1 cellular context compared by ENCODE assay signal in genomic region chrX:131633285-131633917, GRCh38.
TF ChIP-seq lines count a peak whose summit lies in the region.

No MANE protein-coding gene starts in this region.

TF ChIP-seq in K562, 482 proteins besides CTCF, POLR2A, EP300 and RAD21 (continued from another document):
- TF ChIP-seq, protein P1, sequence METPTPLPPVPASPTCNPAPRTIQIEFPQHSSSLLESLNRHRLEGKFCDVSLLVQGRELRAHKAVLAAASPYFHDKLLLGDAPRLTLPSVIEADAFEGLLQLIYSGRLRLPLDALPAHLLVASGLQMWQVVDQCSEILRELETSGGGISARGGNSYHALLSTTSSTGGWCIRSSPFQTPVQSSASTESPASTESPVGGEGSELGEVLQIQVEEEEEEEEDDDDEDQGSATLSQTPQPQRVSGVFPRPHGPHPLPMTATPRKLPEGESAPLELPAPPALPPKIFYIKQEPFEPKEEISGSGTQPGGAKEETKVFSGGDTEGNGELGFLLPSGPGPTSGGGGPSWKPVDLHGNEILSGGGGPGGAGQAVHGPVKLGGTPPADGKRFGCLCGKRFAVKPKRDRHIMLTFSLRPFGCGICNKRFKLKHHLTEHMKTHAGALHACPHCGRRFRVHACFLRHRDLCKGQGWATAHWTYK (CRISPR knock-in tag; IDR thresholded peaks at IDR 0.05) = no peak
- TF ChIP-seq ZFPM2 (CRISPR knock-in tag; IDR thresholded peaks at IDR 0.05) = no peak
- no peak for TF ChIP-seq PCBP2 (IDR thresholded peaks at IDR 0.05; ENCODE audit: low read depth, low read length, poor library complexity, severe bottlenecking)
- TF ChIP-seq ZNF695 (CRISPR knock-in tag; IDR thresholded peaks at IDR 0.05) = no peak
- TF ChIP-seq RBM25 (IDR thresholded peaks at IDR 0.05; ENCODE audit: low read depth, low read length, severe bottlenecking) = no peak
- TF ChIP-seq MEIS2 (IDR thresholded peaks at IDR 0.05; ENCODE audit: partially characterized antibody) = no peak
- TF ChIP-seq HDAC1 (IDR thresholded peaks at IDR 0.05) = no peak
- no peak for TF ChIP-seq ZBTB49 (CRISPR knock-in tag; IDR thresholded peaks at IDR 0.05; ENCODE audit: borderline replicate concordance)
- TF ChIP-seq STAG1 (CRISPR knock-in tag; IDR thresholded peaks at IDR 0.05; ENCODE audit: borderline replicate concordance) = peak; percentile 77; the same call in 1 of the 2 replicates
- TF ChIP-seq, protein P2, sequence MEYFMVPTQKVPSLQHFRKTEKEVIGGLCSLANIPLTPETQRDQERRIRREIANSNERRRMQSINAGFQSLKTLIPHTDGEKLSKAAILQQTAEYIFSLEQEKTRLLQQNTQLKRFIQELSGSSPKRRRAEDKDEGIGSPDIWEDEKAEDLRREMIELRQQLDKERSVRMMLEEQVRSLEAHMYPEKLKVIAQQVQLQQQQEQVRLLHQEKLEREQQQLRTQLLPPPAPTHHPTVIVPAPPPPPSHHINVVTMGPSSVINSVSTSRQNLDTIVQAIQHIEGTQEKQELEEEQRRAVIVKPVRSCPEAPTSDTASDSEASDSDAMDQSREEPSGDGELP (CRISPR knock-in tag; IDR thresholded peaks at IDR 0.05; ENCODE audit: borderline replicate concordance) = no peak
- no peak for TF ChIP-seq PATZ1 (CRISPR knock-in tag; IDR thresholded peaks at IDR 0.05; ENCODE audit: borderline replicate concordance)
- TF ChIP-seq MED1 (CRISPR knock-in tag; IDR thresholded peaks at IDR 0.05; ENCODE audit: borderline replicate concordance) = no peak
- TF ChIP-seq SRSF9 (IDR thresholded peaks at IDR 0.05; ENCODE audit: borderline replicate concordance, low read depth, low read length) = no peak
- no peak for TF ChIP-seq KAT8 (IDR thresholded peaks at IDR 0.05; ENCODE audit: low read depth)
- TF ChIP-seq, protein P3, sequence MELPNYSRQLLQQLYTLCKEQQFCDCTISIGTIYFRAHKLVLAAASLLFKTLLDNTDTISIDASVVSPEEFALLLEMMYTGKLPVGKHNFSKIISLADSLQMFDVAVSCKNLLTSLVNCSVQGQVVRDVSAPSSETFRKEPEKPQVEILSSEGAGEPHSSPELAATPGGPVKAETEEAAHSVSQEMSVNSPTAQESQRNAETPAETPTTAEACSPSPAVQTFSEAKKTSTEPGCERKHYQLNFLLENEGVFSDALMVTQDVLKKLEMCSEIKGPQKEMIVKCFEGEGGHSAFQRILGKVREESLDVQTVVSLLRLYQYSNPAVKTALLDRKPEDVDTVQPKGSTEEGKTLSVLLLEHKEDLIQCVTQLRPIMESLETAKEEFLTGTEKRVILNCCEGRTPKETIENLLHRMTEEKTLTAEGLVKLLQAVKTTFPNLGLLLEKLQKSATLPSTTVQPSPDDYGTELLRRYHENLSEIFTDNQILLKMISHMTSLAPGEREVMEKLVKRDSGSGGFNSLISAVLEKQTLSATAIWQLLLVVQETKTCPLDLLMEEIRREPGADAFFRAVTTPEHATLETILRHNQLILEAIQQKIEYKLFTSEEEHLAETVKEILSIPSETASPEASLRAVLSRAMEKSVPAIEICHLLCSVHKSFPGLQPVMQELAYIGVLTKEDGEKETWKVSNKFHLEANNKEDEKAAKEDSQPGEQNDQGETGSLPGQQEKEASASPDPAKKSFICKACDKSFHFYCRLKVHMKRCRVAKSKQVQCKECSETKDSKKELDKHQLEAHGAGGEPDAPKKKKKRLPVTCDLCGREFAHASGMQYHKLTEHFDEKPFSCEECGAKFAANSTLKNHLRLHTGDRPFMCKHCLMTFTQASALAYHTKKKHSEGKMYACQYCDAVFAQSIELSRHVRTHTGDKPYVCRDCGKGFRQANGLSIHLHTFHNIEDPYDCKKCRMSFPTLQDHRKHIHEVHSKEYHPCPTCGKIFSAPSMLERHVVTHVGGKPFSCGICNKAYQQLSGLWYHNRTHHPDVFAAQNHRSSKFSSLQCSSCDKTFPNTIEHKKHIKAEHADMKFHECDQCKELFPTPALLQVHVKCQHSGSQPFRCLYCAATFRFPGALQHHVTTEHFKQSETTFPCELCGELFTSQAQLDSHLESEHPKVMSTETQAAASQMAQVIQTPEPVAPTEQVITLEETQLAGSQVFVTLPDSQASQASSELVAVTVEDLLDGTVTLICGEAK (IDR thresholded peaks at IDR 0.05) = no peak
- TF ChIP-seq, protein P3 (CRISPR knock-in tag; IDR thresholded peaks at IDR 0.05) = no peak
- no peak for TF ChIP-seq XRCC3 (IDR thresholded peaks at IDR 0.05)
